In genomic region chr1:111227434-111227833, GRCh38 we compare ENCODE assay signal across 1 cellular context.
TF ChIP-seq lines count a peak whose summit lies in the region.

A gene with protein sequence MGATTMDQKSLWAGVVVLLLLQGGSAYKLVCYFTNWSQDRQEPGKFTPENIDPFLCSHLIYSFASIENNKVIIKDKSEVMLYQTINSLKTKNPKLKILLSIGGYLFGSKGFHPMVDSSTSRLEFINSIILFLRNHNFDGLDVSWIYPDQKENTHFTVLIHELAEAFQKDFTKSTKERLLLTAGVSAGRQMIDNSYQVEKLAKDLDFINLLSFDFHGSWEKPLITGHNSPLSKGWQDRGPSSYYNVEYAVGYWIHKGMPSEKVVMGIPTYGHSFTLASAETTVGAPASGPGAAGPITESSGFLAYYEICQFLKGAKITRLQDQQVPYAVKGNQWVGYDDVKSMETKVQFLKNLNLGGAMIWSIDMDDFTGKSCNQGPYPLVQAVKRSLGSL (plus strand): TSS chr1:111227713. CDS start chr1:111227730, 17 bp downstream.

TF ChIP-seq in HepG2, 621 proteins besides CTCF, POLR2A, EP300 and RAD21:
- TF ChIP-seq, protein P1, sequence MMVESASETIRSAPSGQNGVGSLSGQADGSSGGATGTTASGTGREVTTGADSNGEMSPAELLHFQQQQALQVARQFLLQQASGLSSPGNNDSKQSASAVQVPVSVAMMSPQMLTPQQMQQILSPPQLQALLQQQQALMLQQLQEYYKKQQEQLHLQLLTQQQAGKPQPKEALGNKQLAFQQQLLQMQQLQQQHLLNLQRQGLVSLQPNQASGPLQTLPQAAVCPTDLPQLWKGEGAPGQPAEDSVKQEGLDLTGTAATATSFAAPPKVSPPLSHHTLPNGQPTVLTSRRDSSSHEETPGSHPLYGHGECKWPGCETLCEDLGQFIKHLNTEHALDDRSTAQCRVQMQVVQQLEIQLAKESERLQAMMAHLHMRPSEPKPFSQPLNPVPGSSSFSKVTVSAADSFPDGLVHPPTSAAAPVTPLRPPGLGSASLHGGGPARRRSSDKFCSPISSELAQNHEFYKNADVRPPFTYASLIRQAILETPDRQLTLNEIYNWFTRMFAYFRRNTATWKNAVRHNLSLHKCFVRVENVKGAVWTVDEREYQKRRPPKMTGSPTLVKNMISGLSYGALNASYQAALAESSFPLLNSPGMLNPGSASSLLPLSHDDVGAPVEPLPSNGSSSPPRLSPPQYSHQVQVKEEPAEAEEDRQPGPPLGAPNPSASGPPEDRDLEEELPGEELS (CRISPR knock-in tag; IDR thresholded peaks at IDR 0.05) = no peak
- TF ChIP-seq ZNF580 (CRISPR knock-in tag; IDR thresholded peaks at IDR 0.05; ENCODE audit: borderline replicate concordance, low read depth) (no peak), POGZ (CRISPR knock-in tag; IDR thresholded peaks at IDR 0.05) (0 out of 2 replicates have a peak, but pooled peaks have one; percentile 21)
